Comparison of ENCODE assay signal across 10 cellular contexts in the genomic region with DNA sequence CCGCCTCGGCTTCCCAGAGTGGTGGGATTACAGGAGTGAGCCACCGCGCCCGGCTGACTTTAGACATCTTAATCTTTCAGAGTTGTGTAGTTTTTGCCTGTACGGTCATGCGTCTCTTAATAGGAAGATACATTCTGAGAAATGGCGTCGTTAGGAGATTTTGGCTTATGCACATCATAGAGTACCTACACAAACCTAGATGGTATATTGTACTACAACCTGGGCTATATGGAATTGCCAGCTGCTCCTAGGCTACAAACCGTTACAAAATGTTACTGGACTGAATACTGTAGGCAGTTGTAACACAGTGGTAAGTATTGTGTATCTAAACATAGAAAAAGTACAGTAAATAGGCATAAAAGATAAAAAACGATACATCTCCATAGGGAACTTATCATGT. TPM values are rescaled to one million over a fixed set of nuclear protein-coding genes. Genes with fewer than 3 reads are reported as not detected.
DNase-seq lines count a peak whose midpoint lies in the region; ATAC-seq, FAIRE-seq and TF ChIP-seq lines count a peak whose summit lies in the region.
"Had no signal": no experiment of that assay in that cellular context is flagged by ENCODE, and none has a peak within 500 bp of the region (broad histone marks: within the 10 kb centered on the region; RNA-seq: fewer than 3 reads in every experiment).

No MANE protein-coding gene starts in this region.

- H3K36me3 ChIP-seq in OCI-LY7 (ENCODE audit: insufficient read depth, low read length) (peaks cover 46% of the 10 kb centered on the region), skeletal muscle satellite cell (ENCODE audit: insufficient read depth, low read length) (peaks cover 32% of the 10 kb centered on the region)

- TF ChIP-seq CTCF in OCI-LY7 (conservative IDR thresholded peaks at IDR 0.05; ENCODE audit: low read length), result no peak
- no peak for TF ChIP-seq CTCF in dorsolateral prefrontal cortex (IDR thresholded peaks at IDR 0.05 in 54 of 56, conservative IDR thresholded peaks at IDR 0.05 in 2 of 56; ENCODE audit: low read depth in 1 of 56, partially characterized antibody in 56 of 56)
- TF ChIP-seq CTCF in D721Med (IDR thresholded peaks at IDR 0.05; ENCODE audit: insufficient read depth, missing control alignments), result no peak

- BruUV-seq in OCI-LY7 (replicated peaks; lab: Mats Ljungman, UMichigan), result TSS peak; percentile 77

- no peak overlapping the region for H3K9ac ChIP-seq in skeletal muscle satellite cell (ENCODE audit: low read depth, low read length)

- peaks cover 30% of the 10 kb centered on the region for H3K4me1 Mint-ChIP-seq in activated CD4-positive, alpha-beta T cell treated with anti-CD3 and anti-CD28 coated beads, Interleukin-2, amount 10 ng/mL, durations not matched to agents 24 days and 14 days

- CTCF ChIA-PET in OCI-LY7 (lab: Charles Lee; ENCODE audit: unreplicated experiment), result no interaction called here

- FAIRE-seq in D721Med (lab: Jason Lieb, UNC), result no peak

- no peak overlapping the region for H3K4me3 ChIP-seq in OCI-LY7 (ENCODE audit: low read depth, low read length, poor library complexity, severe bottlenecking)
- H3K4me3 ChIP-seq in dorsolateral prefrontal cortex, result peak overlapping the region in 34 of 59 donors; percentile 68 to 100 (median 93)
- no peak overlapping the region for H3K4me3 ChIP-seq in skeletal muscle satellite cell (ENCODE audit: low read length)

- H3K27ac Mint-ChIP-seq in activated CD4-positive, alpha-beta T cell treated with anti-CD3 and anti-CD28 coated beads, Interleukin-2, amount 10 ng/mL, durations not matched to agents 24 days and 14 days, result peak overlapping the region; percentile 45

- POLR2A ChIA-PET in OCI-LY7 (lab: Charles Lee), result interaction anchor here (0.8 to 1.2 kb wide), 3 partner anchors 11 to 19 kb away, joined by 3 to 5 read pairs (median 3); partner anchors contain the start of genes EEF1AKMT3 and METTL1

- H3K9me2 ChIP-seq in OCI-LY7 (ENCODE audit: insufficient read depth, low read length), result no peaks in the 10 kb centered on the region

- no peaks in the 10 kb centered on the region for H3K27me3 Mint-ChIP-seq in activated CD4-positive, alpha-beta T cell treated with anti-CD3 and anti-CD28 coated beads, Interleukin-2, amount 10 ng/mL, durations not matched to agents 24 days and 14 days

- H3K27me3 ChIP-seq in dorsolateral prefrontal cortex (no peaks in the 10 kb centered on the region), skeletal muscle satellite cell (ENCODE audit: control insufficient read depth, insufficient read depth, low read length) (no peaks in the 10 kb centered on the region)

- H3K4me1 ChIP-seq in OCI-LY7 (ENCODE audit: insufficient read depth, low read length, poor library complexity, severe bottlenecking) (peaks cover 20% of the 10 kb centered on the region), skeletal muscle satellite cell (ENCODE audit: control insufficient read depth, insufficient read depth, low read length) (peaks cover 3% of the 10 kb centered on the region)

- intact Hi-C loops in activated CD4-positive, alpha-beta T cell treated with anti-CD3 and anti-CD28 coated beads, Interleukin-2, amount 10 ng/mL, durations not matched to agents 24 days and 14 days (cut with micrococcal nuclease), result loop anchor here (2.0 kb wide), 2 partner anchors 63 to 115 kb away; partner anchors contain the start of gene CTDSP2
- intact Hi-C loops in OCI-LY7 (cut with micrococcal nuclease; ENCODE audit: unreplicated experiment), result loop anchor here (5.0 kb wide), 1 partner anchor 123 kb away; no protein-coding TSS in a partner anchor
- intact Hi-C loops in dorsolateral prefrontal cortex (cut with DNase I), result loop anchor here (5.0 kb wide), 3 partner anchors 48 to 123 kb away; no protein-coding TSS in a partner anchor

- DNase-seq in activated CD4-positive, alpha-beta T cell treated with anti-CD3 and anti-CD28 coated beads, Interleukin-2, amount 10 ng/mL, durations not matched to agents 24 days and 14 days, result no peak
- DNase-seq in activated CD4-positive, alpha-beta T cell treated with anti-CD3 and anti-CD28 coated beads for 1 hour, result no peak
- no peak for DNase-seq in OCI-LY7 (ENCODE audit: low spot score)
- DNase-seq in dorsolateral prefrontal cortex, result no peak
- no peak for DNase-seq in D721Med (ENCODE audit: insufficient read length, low spot score)
- DNase-seq in amniotic stem cell (lab: John Stamatoyannopoulos, UW), result no peak
- DNase-seq: ACHN, NCI-H187 treated with DMSO at 0.1 percent for 48 hours had no signal

- H3K9me3 ChIP-seq in OCI-LY7 (ENCODE audit: low read length), result no peaks in the 10 kb centered on the region
- no peaks in the 10 kb centered on the region for H3K9me3 ChIP-seq in skeletal muscle satellite cell (replicated peaks; ENCODE audit: low read length)

- peaks cover 25% of the 10 kb centered on the region for H3K79me2 ChIP-seq in OCI-LY7 (ENCODE audit: insufficient read depth, low read depth, low read length)

- H3K4me2 ChIP-seq in OCI-LY7 (ENCODE audit: low read length), result peak overlapping the region; percentile 56
- peak overlapping the region; percentile 49 for H3K4me2 ChIP-seq in skeletal muscle satellite cell (ENCODE audit: low read length)

- no peak for ATAC-seq in GM21447 (IDR thresholded peaks at IDR 0.05; ENCODE audit: unreplicated experiment)

- peaks cover 40% of the 10 kb centered on the region for H3K36me3 Mint-ChIP-seq in activated CD4-positive, alpha-beta T cell treated with anti-CD3 and anti-CD28 coated beads, Interleukin-2, amount 10 ng/mL, durations not matched to agents 24 days and 14 days (ENCODE audit: low read depth)

- peak overlapping the region; percentile 76 for H3K4me3 Mint-ChIP-seq in activated CD4-positive, alpha-beta T cell treated with anti-CD3 and anti-CD28 coated beads, Interleukin-2, amount 10 ng/mL, durations not matched to agents 24 days and 14 days

- H3K27ac ChIP-seq in OCI-LY7 (ENCODE audit: low read depth, low read length, poor library complexity, severe bottlenecking), result no peak overlapping the region
- no peak overlapping the region for H3K27ac ChIP-seq in dorsolateral prefrontal cortex

- no peak overlapping the region for H2AFZ ChIP-seq in OCI-LY7 (ENCODE audit: low read length)

- H4K20me1 ChIP-seq in OCI-LY7 (ENCODE audit: insufficient read depth, low read length), result no peaks in the 10 kb centered on the region

- no peaks in the 10 kb centered on the region for H3K9me3 Mint-ChIP-seq in activated CD4-positive, alpha-beta T cell treated with anti-CD3 and anti-CD28 coated beads, Interleukin-2, amount 10 ng/mL, durations not matched to agents 24 days and 14 days

RNA-seq across cellular contexts. Expression of gene TSFM, which starts 1.3 kb away (rescaled TPM):
- total RNA-seq in activated CD4-positive, alpha-beta T cell treated with anti-CD3 and anti-CD28 coated beads, Interleukin-2, amount 10 ng/mL, durations not matched to agents 24 days and 14 days, result 62.5 and 64.3 TPM in 2 replicates
- total RNA-seq in OCI-LY7 (2014; rRNA removed; shearing (Covaris generic)), result 35.2 and 49.8 TPM in 2 replicates
- total RNA-seq in OCI-LY7 (2022), result 38.5 and 49.8 TPM in 2 replicates
- total RNA-seq in dorsolateral prefrontal cortex, result 10 to 100 TPM; 21.9 to 57.1 (median 35.3) TPM
- 18.0 and 21.6 TPM in 2 replicates for total RNA-seq in skeletal muscle satellite cell (2012; rRNA removed)

RNA-seq across cellular contexts. Expression of gene EEF1AKMT3, which starts 11.4 kb away (rescaled TPM):
- total RNA-seq in activated CD4-positive, alpha-beta T cell treated with anti-CD3 and anti-CD28 coated beads, Interleukin-2, amount 10 ng/mL, durations not matched to agents 24 days and 14 days, result 5.2 and 6.1 TPM in 2 replicates
- total RNA-seq in OCI-LY7 (2014; rRNA removed; shearing (Covaris generic)), result 3.4 and 5.3 TPM in 2 replicates
- total RNA-seq in OCI-LY7 (2022) (6.3 TPM in 2 replicates), dorsolateral prefrontal cortex (10 to 100 TPM in 2 of 120 experiments, 1 to 10 TPM in 118; 1.4 to 11.0 (median 4.1) TPM)
- 3.8 and 9.8 TPM in 2 replicates for total RNA-seq in skeletal muscle satellite cell (2012; rRNA removed)

RNA-seq across cellular contexts. Expression of gene METTL1, which starts 12.0 kb away (rescaled TPM):
- 72.2 and 79.8 TPM in 2 replicates for total RNA-seq in activated CD4-positive, alpha-beta T cell treated with anti-CD3 and anti-CD28 coated beads, Interleukin-2, amount 10 ng/mL, durations not matched to agents 24 days and 14 days
- 12.5 and 22.2 TPM in 2 replicates for total RNA-seq in OCI-LY7 (2014; rRNA removed; shearing (Covaris generic))
- total RNA-seq in OCI-LY7 (2022), result 23.6 and 27.0 TPM in 2 replicates
- 10 to 100 TPM in 36 of 120 experiments, 1 to 10 TPM in 84; 1.8 to 17.4 (median 8.3) TPM for total RNA-seq in dorsolateral prefrontal cortex
- total RNA-seq in skeletal muscle satellite cell (2012; rRNA removed), result 4.6 and 5.2 TPM in 2 replicates

RNA-seq across cellular contexts. Expression of gene CYP27B1, which starts 17.0 kb away (rescaled TPM):
- 12.3 and 12.7 TPM in 2 replicates for total RNA-seq in activated CD4-positive, alpha-beta T cell treated with anti-CD3 and anti-CD28 coated beads, Interleukin-2, amount 10 ng/mL, durations not matched to agents 24 days and 14 days
- total RNA-seq in OCI-LY7 (2014; rRNA removed; shearing (Covaris generic)), result 6.5 and 7.1 TPM in 2 replicates
- total RNA-seq in OCI-LY7 (2022) (6.6 and 6.9 TPM in 2 replicates), dorsolateral prefrontal cortex (1 to 10 TPM in 25 of 120 experiments, under 1 TPM in 60, not detected in 35; 0.18 to 5.3 (median 0.63) TPM)
- total RNA-seq in skeletal muscle satellite cell (2012; rRNA removed), result 0.51 and 1.3 TPM in 2 replicates

RNA-seq across cellular contexts. Expression of gene MARCHF9, which starts 29.0 kb away (rescaled TPM):
- 21.6 and 22.7 TPM in 2 replicates for total RNA-seq in activated CD4-positive, alpha-beta T cell treated with anti-CD3 and anti-CD28 coated beads, Interleukin-2, amount 10 ng/mL, durations not matched to agents 24 days and 14 days
- 29.3 and 29.4 TPM in 2 replicates for total RNA-seq in OCI-LY7 (2014; rRNA removed; shearing (Covaris generic))
- total RNA-seq in OCI-LY7 (2022) (46.2 and 47.7 TPM in 2 replicates), dorsolateral prefrontal cortex (10 to 100 TPM; 11.5 to 26.2 (median 18.3) TPM)
- 0.51 and 2.0 TPM in 2 replicates for total RNA-seq in skeletal muscle satellite cell (2012; rRNA removed)

Comparison
In these comparisons a context has a peak if more than half of its experiments do, and no peak if none do; other contexts are left out.
1. H3K4me3 ChIP-seq: peak in dorsolateral prefrontal cortex (34 of 59); none in OCI-LY7 (single experiment) and skeletal muscle satellite cell (single experiment).